Comparison of ENCODE assay signal across 8 cellular contexts in the genomic region with DNA sequence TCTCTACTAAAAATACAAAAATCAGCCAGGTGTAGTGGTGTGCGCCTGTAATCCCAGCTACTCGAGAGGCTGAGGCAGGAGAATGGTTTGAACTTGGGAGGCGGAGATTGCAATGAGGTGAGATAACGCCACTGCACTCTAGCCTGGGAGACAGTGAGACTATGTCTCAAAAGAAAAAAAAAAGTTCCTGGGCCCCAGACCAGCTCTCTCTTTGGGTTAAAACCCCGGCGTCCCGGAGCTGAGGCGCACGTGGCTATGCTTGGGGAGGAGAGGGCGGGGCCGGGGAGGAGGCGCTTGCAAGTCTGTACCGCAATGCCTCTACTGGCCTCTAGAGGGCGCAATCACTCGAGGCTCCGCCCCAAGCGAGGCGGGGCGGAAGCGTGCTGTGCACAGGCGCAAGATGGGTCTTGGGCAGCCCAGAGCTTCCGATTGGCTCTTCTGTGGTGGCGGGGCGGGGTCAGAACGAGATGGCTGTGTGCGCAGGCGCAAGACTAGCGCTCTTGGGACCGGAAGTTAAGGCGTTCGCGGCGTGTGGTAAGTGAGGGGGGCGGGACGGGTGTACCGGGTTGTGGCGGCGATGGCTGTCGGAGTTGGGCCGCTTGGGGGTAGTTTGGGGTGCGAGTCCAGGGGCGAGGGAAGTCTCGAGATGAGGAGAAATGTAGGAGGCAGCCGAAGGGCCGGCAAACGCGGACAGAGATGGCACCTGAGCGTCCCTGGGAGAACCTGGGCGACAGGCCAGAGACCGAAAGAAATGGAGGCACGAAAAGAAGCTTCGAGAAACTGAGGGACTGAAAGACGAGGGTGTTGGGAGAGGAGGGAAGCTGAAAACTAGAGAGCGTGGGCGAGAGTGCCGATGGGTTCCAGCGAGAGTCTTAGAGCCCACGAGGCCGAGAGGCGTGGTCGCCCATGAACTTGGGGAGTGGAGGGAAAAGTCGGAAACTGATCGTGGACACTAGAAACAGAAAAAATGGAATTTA. TPM values are rescaled to one million over a fixed set of nuclear protein-coding genes. Genes with fewer than 3 reads are reported as not detected.
DNase-seq lines count a peak whose midpoint lies in the region; ATAC-seq and TF ChIP-seq lines count a peak whose summit lies in the region.

TSS of gene DHX34 (plus strand) at position 497 of the 977 bp plus-strand sequence. CDS start 3,716 bp downstream, outside the sequence.

- intact Hi-C loops in left ventricle myocardium superior (cut with micrococcal nuclease) (no loop called here), psoas muscle (cut with DNase I) (no loop called here), uterus (cut with DNase I; ENCODE audit: low total_unique reads) (no loop called here)

- H3K36me3 ChIP-seq in psoas muscle (ENCODE audit: insufficient read depth in 1 of 2, low read depth in 1 of 2): peaks cover 2 to 16% of the 10 kb centered on the region in 2 donors
- no peaks in the 10 kb centered on the region for H3K36me3 ChIP-seq in uterus

- 3 to 4% (median 3%) methylated on average over 61 to 63 of the region's 63 CpGs for WGBS in psoas muscle, 3 donors

- TF ChIP-seq CTCF in psoas muscle (IDR thresholded peaks at IDR 0.05) (peak; percentile 99), uterus (IDR thresholded peaks at IDR 0.05) (peak; percentile 98 to 100 (median 99))

- H3K27ac ChIP-seq in psoas muscle (peak within 1 kb of the TSS; percentile 83), uterus (peak within 1 kb of the TSS; percentile 47 to 72)

- TF ChIP-seq POLR2A in uterus (IDR thresholded peaks at IDR 0.05): peak; percentile 50 to 80

- no peaks in the 10 kb centered on the region for H3K9me3 ChIP-seq in psoas muscle
- no peaks in the 10 kb centered on the region for H3K9me3 ChIP-seq in uterus

- peak within 1 kb of the TSS; percentile 79 for H3K4me3 ChIP-seq in psoas muscle
- H3K4me3 ChIP-seq in uterus: peak within 1 kb of the TSS; percentile 70 to 80

- peak; percentile 95 for ATAC-seq in GM18498 (IDR thresholded peaks at IDR 0.05; ENCODE audit: unreplicated experiment)
- peak; percentile 94 for ATAC-seq in HG02938 (IDR thresholded peaks at IDR 0.05; ENCODE audit: unreplicated experiment)
- ATAC-seq in left ventricle myocardium superior: peak; percentile 100
- peak; percentile 100 for ATAC-seq in psoas muscle

- DNase-seq in NCI-H187 (lab: John Stamatoyannopoulos, UW) (peak; percentile 98 to 99), T-helper 2 cell (peak; percentile 97 to 99 (median 98)), anterior cingulate cortex (lab: John Stamatoyannopoulos, UW) (peak; percentile 47 to 98 (median 94)), left ventricle myocardium superior (peak; percentile 99), psoas muscle (peak; percentile 98 to 99), uterus (peak; percentile 99 to 100)

- H3K27me3 ChIP-seq in psoas muscle (ENCODE audit: insufficient read depth in 3 of 3, low read length in 2 of 3) (no peaks in the 10 kb centered on the region), uterus (no peaks in the 10 kb centered on the region)

- H3K4me1 ChIP-seq in psoas muscle (peaks cover 5% of the 10 kb centered on the region), uterus (peaks cover 0 to 10% of the 10 kb centered on the region in 2 donors)

RNA-seq across cellular contexts. Expression of gene DHX34, which starts in this region (rescaled TPM):
- total RNA-seq in left ventricle myocardium superior (7.3 TPM), psoas muscle (10 to 100 TPM in 1 of 4 donors, 1 to 10 TPM in 3; 7.5 to 14.8 (median 9.8) TPM), uterus (10 to 100 TPM; 11.5 to 17.3 (median 15.8) TPM)
- polyA plus RNA-seq in psoas muscle: 10 to 100 TPM; 10.0 to 30.6 (median 15.5) TPM

Comparison
In these comparisons a context has a peak if more than half of its experiments do, and no peak if none do; other contexts are left out.
1. Peak in every context shown above with its lines: DNase-seq, ATAC-seq, H3K4me3 ChIP-seq and H3K27ac ChIP-seq.